In the genomic region with DNA sequence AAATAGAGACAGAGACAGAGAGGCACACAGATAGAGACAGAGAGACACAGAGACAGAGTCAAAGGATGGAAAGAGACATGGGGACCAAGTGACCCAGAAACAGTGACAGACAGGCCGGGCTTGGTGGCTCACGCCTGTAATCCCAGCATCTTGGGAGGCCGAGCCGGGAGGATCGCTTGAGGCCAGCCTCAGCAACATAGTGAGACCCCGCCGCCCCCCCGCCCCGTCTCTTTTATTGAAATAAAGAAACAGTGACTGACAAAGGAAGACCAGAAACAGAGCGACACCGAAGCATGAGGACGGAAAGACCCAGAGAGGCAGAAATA, we compare ENCODE assay signal across 8 cellular contexts. TPM values are rescaled to one million over a fixed set of nuclear protein-coding genes. Genes with fewer than 3 reads are reported as not detected.
DNase-seq lines count a peak whose midpoint lies in the region; ATAC-seq, FAIRE-seq and TF ChIP-seq lines count a peak whose summit lies in the region.
"Had no signal": no experiment of that assay in that cellular context is flagged by ENCODE, and none has a peak within 500 bp of the region (broad histone marks: within the 10 kb centered on the region; RNA-seq: fewer than 3 reads in every experiment).

No MANE protein-coding gene starts in this region.

- H3K27me3 Mint-ChIP-seq in astrocyte (ENCODE audit: low read depth, unreplicated experiment) = no peaks in the 10 kb centered on the region

- H2AFZ ChIP-seq in astrocyte (ENCODE audit: low read depth, low read length) = peak overlapping the region; percentile 95

- peaks cover 33% of the 10 kb centered on the region for H4K20me1 ChIP-seq in astrocyte (ENCODE audit: insufficient read depth, low read length)

- H3K4me2 ChIP-seq in astrocyte (ENCODE audit: low read length) = peak overlapping the region; percentile 92

- H3K9me3 ChIP-seq in astrocyte (ENCODE audit: insufficient read depth, low read depth, low read length) (no peaks in the 10 kb centered on the region), stomach smooth muscle (ENCODE audit: control insufficient read depth in 2 of 2, low read length in 2 of 2) (no peaks in the 10 kb centered on the region)

- peaks cover 6% of the 10 kb centered on the region for H3K36me3 Mint-ChIP-seq in astrocyte (ENCODE audit: low read depth, unreplicated experiment)

- peaks cover 24% of the 10 kb centered on the region for H3K4me1 ChIP-seq in astrocyte (ENCODE audit: insufficient read depth, low read length)
- H3K4me1 ChIP-seq in stomach smooth muscle (ENCODE audit: control insufficient read depth, insufficient read depth, low read length) = peaks cover 45% of the 10 kb centered on the region

- H3K36me3 ChIP-seq in astrocyte (ENCODE audit: insufficient read depth, low read length) (no peaks in the 10 kb centered on the region), kidney epithelial cell (ENCODE audit: control insufficient read depth, insufficient read depth, low read length) (no peaks in the 10 kb centered on the region), stomach smooth muscle (ENCODE audit: control insufficient read depth in 2 of 2, insufficient read depth in 2 of 2, low read length in 2 of 2) (no peaks in the 10 kb centered on the region)

- no peak for FAIRE-seq in astrocyte (lab: Jason Lieb, UNC)
- FAIRE-seq: H54 had no signal

- H3K27ac Mint-ChIP-seq in astrocyte (ENCODE audit: unreplicated experiment) = peak overlapping the region; percentile 95

- H3K4me1 Mint-ChIP-seq in astrocyte (ENCODE audit: low read depth, unreplicated experiment) = peaks cover 17% of the 10 kb centered on the region

- H3K9ac ChIP-seq in astrocyte (ENCODE audit: low read length) (peak overlapping the region; percentile 73), stomach smooth muscle (ENCODE audit: low read length in 2 of 2) (peak overlapping the region; percentile 68 to 72)

- TF ChIP-seq CTCF in LNCaP clone FGC (IDR thresholded peaks at IDR 0.05; ENCODE audit: control insufficient read depth, extremely low read depth, insufficient read depth) (no peak), astrocyte (IDR thresholded peaks at IDR 0.05; ENCODE audit: insufficient read depth, low read depth, low read length) (no peak), kidney epithelial cell (IDR thresholded peaks at IDR 0.05; ENCODE audit: insufficient read depth, low read length, poor library complexity, severe bottlenecking) (no peak)

- H3K27ac ChIP-seq in astrocyte (ENCODE audit: low read depth, low read length) (peak overlapping the region; percentile 33), stomach smooth muscle (ENCODE audit: low read length) (peak overlapping the region; percentile 60)

- H3K4me3 ChIP-seq in LNCaP clone FGC (ENCODE audit: low read depth, low read length) = peak overlapping the region; percentile 40
- peak overlapping the region; percentile 58 for H3K4me3 ChIP-seq in astrocyte (ENCODE audit: insufficient read depth, low read depth, low read length)
- H3K4me3 ChIP-seq in kidney epithelial cell (ENCODE audit: low read depth, low read length) = peak overlapping the region; percentile 38
- H3K4me3 ChIP-seq in stomach smooth muscle (ENCODE audit: low read length in 2 of 2) = peak overlapping the region; percentile 85 to 89

- DNase-seq in LNCaP clone FGC (ENCODE audit: low read depth) (no peak), astrocyte (ENCODE audit: low read depth) (no peak), kidney epithelial cell (ENCODE audit: low read depth) (no peak), NCI-H1694 treated with DMSO at 0.1 percent for 48 hours (lab: John Stamatoyannopoulos, UW) (no peak)

- H3K9me3 Mint-ChIP-seq in astrocyte (ENCODE audit: unreplicated experiment) = no peaks in the 10 kb centered on the region

- H3K27me3 ChIP-seq in astrocyte (ENCODE audit: insufficient read depth, low read length) (no peaks in the 10 kb centered on the region), kidney epithelial cell (ENCODE audit: control insufficient read depth, insufficient read depth, low read length) (no peaks in the 10 kb centered on the region), stomach smooth muscle (ENCODE audit: control insufficient read depth in 1 of 2, insufficient read depth in 2 of 2, low read length in 2 of 2) (no peaks in the 10 kb centered on the region)

- peak overlapping the region; percentile 99 for H3K4me3 Mint-ChIP-seq in astrocyte (ENCODE audit: unreplicated experiment)

- H3K79me2 ChIP-seq in astrocyte (ENCODE audit: insufficient read depth, low read length) = peaks cover 42% of the 10 kb centered on the region

- ATAC-seq in HG03378 (IDR thresholded peaks at IDR 0.05; ENCODE audit: unreplicated experiment) (no peak), GM19455 (IDR thresholded peaks at IDR 0.05; ENCODE audit: unreplicated experiment) (no peak)

RNA-seq across cellular contexts. Expression of a gene that starts 0.8 kb away (rescaled TPM):
- total RNA-seq in astrocyte (297 and 302 TPM in 2 replicates), kidney epithelial cell (240 and 243 TPM in 2 replicates)

RNA-seq across cellular contexts. Expression of a gene that starts 36.3 kb away (rescaled TPM):
- total RNA-seq in astrocyte = 11.5 and 14.0 TPM in 2 replicates
- total RNA-seq in kidney epithelial cell = 27.6 and 29.6 TPM in 2 replicates

RNA-seq across cellular contexts. Expression of a gene that starts 45.8 kb away (rescaled TPM):
- 93.4 and 107 TPM in 2 replicates for total RNA-seq in astrocyte
- 65.3 and 73.7 TPM in 2 replicates for total RNA-seq in kidney epithelial cell
